Comparison of ENCODE assay signal across 9 cellular contexts in the genomic region with DNA sequence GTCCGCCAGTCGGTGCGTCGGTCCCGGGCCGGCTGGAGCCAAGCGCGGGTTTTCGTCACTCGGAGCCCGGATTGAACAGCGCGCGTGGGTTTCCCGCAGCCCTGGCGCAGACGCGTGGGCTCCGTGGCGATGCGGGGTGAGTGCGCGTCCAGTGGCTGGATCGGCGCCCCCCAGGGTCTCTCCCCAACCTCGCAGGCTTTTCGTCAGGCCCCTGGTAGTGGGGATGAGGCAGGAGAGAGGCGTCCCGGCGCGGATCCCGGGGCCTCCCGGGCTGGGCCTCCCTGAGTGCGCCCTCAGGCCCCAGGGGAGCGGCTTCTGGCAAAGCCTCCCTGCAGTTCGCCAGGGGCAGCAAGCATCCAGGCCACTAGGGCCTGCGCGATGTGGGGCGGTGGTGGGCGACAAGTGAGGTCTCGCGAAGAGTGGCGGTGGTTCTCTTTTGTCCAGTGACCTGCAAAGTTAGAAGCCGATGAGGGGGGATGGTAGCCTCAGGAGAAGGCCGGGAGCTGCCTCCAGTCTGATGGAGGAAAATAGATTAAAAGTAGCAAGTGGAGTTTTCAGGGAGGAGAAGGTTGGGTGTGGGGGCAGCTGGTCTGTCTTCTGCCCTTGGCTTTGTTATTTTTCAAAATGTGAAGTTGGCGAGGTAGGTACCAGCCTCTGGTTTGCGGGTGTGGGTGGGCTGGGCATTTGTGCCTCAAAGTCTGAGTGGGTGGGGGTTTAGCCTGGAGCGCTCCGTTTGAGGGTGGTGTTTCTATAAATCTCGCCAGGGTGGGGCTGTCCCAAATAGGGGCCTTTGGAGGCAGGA. TPM values are rescaled to one million over a fixed set of nuclear protein-coding genes. Genes with fewer than 3 reads are reported as not detected.
DNase-seq lines count a peak whose midpoint lies in the region; ATAC-seq, FAIRE-seq and TF ChIP-seq lines count a peak whose summit lies in the region.
"Had no signal": no experiment of that assay in that cellular context is flagged by ENCODE, and none has a peak within 500 bp of the region (broad histone marks: within the 10 kb centered on the region; RNA-seq: fewer than 3 reads in every experiment).

No MANE protein-coding gene starts in this region.

- no peak for TF ChIP-seq POLR2A in transverse colon (IDR thresholded peaks at IDR 0.05)

- H3K4me2 ChIP-seq in astrocyte (ENCODE audit: low read length): peak overlapping the region; percentile 91

- H3K27ac Mint-ChIP-seq in activated CD4-positive, alpha-beta T cell treated with anti-CD3 and anti-CD28 coated beads, Interleukin-2, amount 10 ng/mL, durations not matched to agents 24 days and 14 days: peak overlapping the region; percentile 6
- H3K27ac Mint-ChIP-seq in astrocyte (ENCODE audit: unreplicated experiment): no peak overlapping the region

- peak overlapping the region; percentile 59 for H3K9ac ChIP-seq in astrocyte (ENCODE audit: low read length)

- peaks cover 22% of the 10 kb centered on the region for H4K20me1 ChIP-seq in astrocyte (ENCODE audit: insufficient read depth, low read length)

- H3K36me3 Mint-ChIP-seq in activated CD4-positive, alpha-beta T cell treated with anti-CD3 and anti-CD28 coated beads, Interleukin-2, amount 10 ng/mL, durations not matched to agents 24 days and 14 days (ENCODE audit: low read depth): peaks cover 9% of the 10 kb centered on the region
- no peaks in the 10 kb centered on the region for H3K36me3 Mint-ChIP-seq in astrocyte (ENCODE audit: low read depth, unreplicated experiment)

- TF ChIP-seq EP300 in transverse colon (IDR thresholded peaks at IDR 0.05; ENCODE audit: low read depth): no peak

- DNase-seq in activated CD4-positive, alpha-beta T cell treated with anti-CD3 and anti-CD28 coated beads, Interleukin-2, amount 10 ng/mL, durations not matched to agents 24 days and 14 days: no peak
- DNase-seq in activated CD4-positive, alpha-beta T cell treated with anti-CD3 and anti-CD28 coated beads for 1 hour: no peak
- DNase-seq in astrocyte (ENCODE audit: low read depth) (no peak), left colon (no peak), transverse colon (no peak), NCI-H2196 (lab: John Stamatoyannopoulos, UW; ENCODE audit: unreplicated experiment) (no peak), medulla oblongata (ENCODE audit: extremely low spot score) (no peak), HPDE6-E6E7 (ENCODE audit: extremely low spot score) (no peak)
- DNase-seq: DND-41 had no signal

- H3K4me1 ChIP-seq in astrocyte (ENCODE audit: insufficient read depth, low read length): peaks cover 23% of the 10 kb centered on the region
- H3K4me1 ChIP-seq in transverse colon: peaks cover 0 to 16% (median 13%) of the 10 kb centered on the region in 4 donors

- peak overlapping the region; percentile 92 for H2AFZ ChIP-seq in astrocyte (ENCODE audit: low read depth, low read length)

- peak; percentile 32 for ATAC-seq in left colon

- H3K27me3 Mint-ChIP-seq in activated CD4-positive, alpha-beta T cell treated with anti-CD3 and anti-CD28 coated beads, Interleukin-2, amount 10 ng/mL, durations not matched to agents 24 days and 14 days: peaks cover 54% of the 10 kb centered on the region
- H3K27me3 Mint-ChIP-seq in astrocyte (ENCODE audit: low read depth, unreplicated experiment): peaks cover 65% of the 10 kb centered on the region

- peaks cover 16% of the 10 kb centered on the region for H3K9me3 Mint-ChIP-seq in activated CD4-positive, alpha-beta T cell treated with anti-CD3 and anti-CD28 coated beads, Interleukin-2, amount 10 ng/mL, durations not matched to agents 24 days and 14 days
- peaks cover 10% of the 10 kb centered on the region for H3K9me3 Mint-ChIP-seq in astrocyte (ENCODE audit: unreplicated experiment)

- H3K4me3 ChIP-seq in astrocyte (ENCODE audit: insufficient read depth, low read depth, low read length): peak overlapping the region; percentile 59
- H3K4me3 ChIP-seq in transverse colon: peak overlapping the region; percentile 3 to 51 (median 38)

- no peak overlapping the region for H3K27ac ChIP-seq in astrocyte (ENCODE audit: low read depth, low read length)
- H3K27ac ChIP-seq in transverse colon: peak overlapping the region in 2 of 4 donors; percentile 11 to 14

- no peak for TF ChIP-seq CTCF in astrocyte (IDR thresholded peaks at IDR 0.05; ENCODE audit: insufficient read depth, low read depth, low read length)
- TF ChIP-seq CTCF in transverse colon (IDR thresholded peaks at IDR 0.05): no peak

- in situ Hi-C loops in transverse colon (cut with MboI; ENCODE audit: low pct_ligation_motif_present in 1 of 4, low pct_unique_long_range_greater_than_20kb in 1 of 4, low sequenced_read_pairs in 3 of 4): no loop called here

- H3K9me3 ChIP-seq in astrocyte (ENCODE audit: insufficient read depth, low read depth, low read length) (no peaks in the 10 kb centered on the region), transverse colon (peaks cover 0 to 10% of the 10 kb centered on the region in 2 donors)

- H3K36me3 ChIP-seq in astrocyte (ENCODE audit: insufficient read depth, low read length): no peaks in the 10 kb centered on the region
- H3K36me3 ChIP-seq in transverse colon: no peaks in the 10 kb centered on the region

- H3K4me1 Mint-ChIP-seq in activated CD4-positive, alpha-beta T cell treated with anti-CD3 and anti-CD28 coated beads, Interleukin-2, amount 10 ng/mL, durations not matched to agents 24 days and 14 days: peaks cover 23% of the 10 kb centered on the region
- no peaks in the 10 kb centered on the region for H3K4me1 Mint-ChIP-seq in astrocyte (ENCODE audit: low read depth, unreplicated experiment)

- H3K79me2 ChIP-seq in astrocyte (ENCODE audit: insufficient read depth, low read length): peaks cover 40% of the 10 kb centered on the region

- peak overlapping the region; percentile 85 for H3K4me3 Mint-ChIP-seq in activated CD4-positive, alpha-beta T cell treated with anti-CD3 and anti-CD28 coated beads, Interleukin-2, amount 10 ng/mL, durations not matched to agents 24 days and 14 days
- H3K4me3 Mint-ChIP-seq in astrocyte (ENCODE audit: unreplicated experiment): no peak overlapping the region

- H3K27me3 ChIP-seq in astrocyte (ENCODE audit: insufficient read depth, low read length) (peaks cover 10% of the 10 kb centered on the region), transverse colon (peaks cover 44% of the 10 kb centered on the region)

- 15 to 23% methylated on average over 6 to 30 of the region's 50 CpGs for WGBS in transverse colon (ENCODE audit: low coverage in 1 of 2), 2 donors

- no peak for FAIRE-seq in astrocyte (lab: Jason Lieb, UNC)

- intact Hi-C loops in activated CD4-positive, alpha-beta T cell treated with anti-CD3 and anti-CD28 coated beads, Interleukin-2, amount 10 ng/mL, durations not matched to agents 24 days and 14 days (cut with micrococcal nuclease): no loop called here
- intact Hi-C loops in left colon (cut with DNase I, micrococcal nuclease): no loop called here
- intact Hi-C loops in transverse colon (cut with DNase I; ENCODE audit: low total_unique reads): no loop called here

RNA-seq across cellular contexts. Expression of gene TOX2, which starts 1.6 kb away (rescaled TPM):
- 1.4 and 2.6 TPM in 2 replicates for total RNA-seq in activated CD4-positive, alpha-beta T cell treated with anti-CD3 and anti-CD28 coated beads, Interleukin-2, amount 10 ng/mL, durations not matched to agents 24 days and 14 days
- 0.16 TPM in 1 of 2 replicates, not detected in the other for total RNA-seq in astrocyte
- total RNA-seq in left colon: 1 to 10 TPM; 3.0 to 3.4 TPM
- 10 to 100 TPM in 2 of 4 donors, 1 to 10 TPM in 2; 1.5 to 15.7 (median 6.8) TPM for total RNA-seq in transverse colon
